ENCODE assay signal across 12 cellular contexts in the genomic region with DNA sequence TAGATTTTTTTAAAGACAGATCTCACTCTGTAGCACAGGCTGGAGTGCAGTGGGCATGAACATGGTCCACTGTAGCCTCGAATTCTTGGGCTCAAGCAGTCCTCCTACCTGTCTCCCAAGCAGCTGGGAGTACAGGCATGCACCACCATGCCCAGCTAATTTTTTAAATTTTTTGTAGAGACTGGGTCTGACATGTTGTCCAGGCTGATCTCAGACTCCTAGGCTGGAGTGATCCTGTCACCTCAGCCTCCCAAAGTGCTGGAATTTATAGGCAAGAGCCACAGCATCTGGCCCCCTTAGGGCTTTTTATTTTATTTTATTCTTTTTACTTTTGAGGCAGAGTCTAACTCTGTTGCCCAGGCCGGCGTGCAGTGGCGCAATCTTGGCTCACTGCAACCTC.
"Had no signal": no experiment of that assay in that cellular context is flagged by ENCODE, and none has a peak within 500 bp of the region (broad histone marks: within the 10 kb centered on the region; RNA-seq: fewer than 3 reads in every experiment).

No MANE protein-coding gene starts in this region.

- H3K4me3 ChIP-seq: lung had no signal

- H3K27ac Mint-ChIP-seq: activated T-helper 1 cell treated with anti-CD3 and anti-CD28 coated beads, Interleukin-12 subunit alpha, Interleukin-12 subunit beta, Interleukin-2, Interleukin-4 antibody, amounts not matched to agents 30 ng/mL and 10 ng/mL and 1 ng/mL, durations not matched to agents 14 hours and 24 hours and 36 hours had no signal

- H3K9me3 Mint-ChIP-seq: activated T-helper 1 cell treated with anti-CD3 and anti-CD28 coated beads, Interleukin-12 subunit alpha, Interleukin-12 subunit beta, Interleukin-2, Interleukin-4 antibody, amounts not matched to agents 30 ng/mL and 10 ng/mL and 1 ng/mL, durations not matched to agents 14 hours and 24 hours and 36 hours; naive thymus-derived CD8-positive, alpha-beta T cell; stimulated activated effector memory CD8-positive, alpha-beta T cell treated with anti-CD3 and anti-CD28 coated beads, Interleukin-12 subunit alpha, Interleukin-12 subunit beta, amount 100 ng/mL, for 72 hours had no signal

- ATAC-seq: left colon; naive thymus-derived CD8-positive, alpha-beta T cell; stimulated activated effector memory CD8-positive, alpha-beta T cell treated with anti-CD3 and anti-CD28 coated beads, Interleukin-12 subunit alpha, Interleukin-12 subunit beta, amount 100 ng/mL, for 72 hours had no signal

- DNase-seq: activated CD4-positive, alpha-beta T cell treated with anti-CD3 and anti-CD28 coated beads for 4 hours; activated naive CD4-positive, alpha-beta T cell; dermis blood vessel endothelial cell; head of caudate nucleus; left colon; naive thymus-derived CD8-positive, alpha-beta T cell; WERI-Rb-1 had no signal

- H3K36me3 ChIP-seq: WERI-Rb-1 had no signal

- H3K27me3 Mint-ChIP-seq: naive thymus-derived CD8-positive, alpha-beta T cell had no signal

- H3K27me3 ChIP-seq: neutrophil had no signal

- H3K4me3 Mint-ChIP-seq: activated T-helper 1 cell treated with anti-CD3 and anti-CD28 coated beads, Interleukin-12 subunit alpha, Interleukin-12 subunit beta, Interleukin-2, Interleukin-4 antibody, amounts not matched to agents 30 ng/mL and 10 ng/mL and 1 ng/mL, durations not matched to agents 14 hours and 24 hours and 36 hours; naive thymus-derived CD8-positive, alpha-beta T cell; stimulated activated effector memory CD8-positive, alpha-beta T cell treated with anti-CD3 and anti-CD28 coated beads, Interleukin-12 subunit alpha, Interleukin-12 subunit beta, amount 100 ng/mL, for 72 hours had no signal

- H3K9me3 ChIP-seq: neutrophil had no signal

- H3K27ac ChIP-seq: epithelial cell of prostate, WERI-Rb-1 had no signal
